7 cellular contexts compared by ENCODE assay signal in the genomic region with DNA sequence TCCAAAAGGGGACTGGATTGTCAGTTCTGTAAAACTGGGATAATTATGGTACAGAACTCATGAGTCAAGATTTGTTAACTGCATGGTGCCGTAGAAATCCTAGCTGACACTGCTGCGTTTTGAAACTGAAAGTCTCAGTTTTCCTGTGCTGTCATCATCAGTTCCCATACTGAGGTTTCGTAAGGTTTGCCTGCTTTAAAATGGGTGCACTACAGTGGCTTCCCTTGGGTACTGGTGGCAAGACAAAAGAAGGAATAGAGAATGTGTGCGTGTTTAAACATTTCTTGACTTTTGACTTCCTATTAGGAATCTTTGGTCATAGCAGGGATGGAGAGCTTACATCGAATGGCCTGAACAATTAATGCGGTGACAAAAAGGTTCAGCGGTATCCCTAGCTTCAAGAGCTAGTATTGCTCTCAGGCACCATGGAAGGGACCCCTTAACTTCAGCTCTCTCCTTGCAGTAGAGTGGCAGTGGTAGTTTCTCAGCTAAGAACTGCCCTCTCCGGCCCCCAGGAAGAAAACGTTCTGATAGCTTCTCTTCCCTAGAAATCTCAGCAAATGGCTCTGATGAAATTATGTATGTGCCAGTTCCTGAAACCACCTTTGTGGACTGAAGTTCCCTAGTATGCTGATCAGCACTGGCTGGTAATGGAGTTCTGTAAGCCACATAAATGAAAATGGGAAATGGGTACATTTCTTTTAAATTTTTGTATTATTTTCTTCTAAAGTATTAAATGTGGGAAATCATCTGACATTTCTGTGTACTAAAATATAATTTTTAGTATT. TPM values are rescaled to one million over a fixed set of nuclear protein-coding genes. Genes with fewer than 3 reads are reported as not detected.
DNase-seq lines count a peak whose midpoint lies in the region; ATAC-seq and TF ChIP-seq lines count a peak whose summit lies in the region.

No MANE protein-coding gene starts in this region.

- no peaks in the 10 kb centered on the region for H3K27me3 Mint-ChIP-seq in activated T-helper 17 cell treated with anti-CD3 and anti-CD28 coated beads, Interleukin-2, amount 50 U/mL, for 72 hours

- H3K27ac Mint-ChIP-seq in activated T-helper 17 cell treated with anti-CD3 and anti-CD28 coated beads, Interleukin-2, amount 50 U/mL, for 72 hours, result peak overlapping the region; percentile 76

- H3K4me2 ChIP-seq in osteoblast (ENCODE audit: insufficient read depth, low read length), result peak overlapping the region; percentile 77

- peaks cover 5% of the 10 kb centered on the region for H3K36me3 Mint-ChIP-seq in activated T-helper 17 cell treated with anti-CD3 and anti-CD28 coated beads, Interleukin-2, amount 50 U/mL, for 72 hours (ENCODE audit: low read depth)

- H3K79me2 ChIP-seq in osteoblast (ENCODE audit: insufficient read depth, low read length), result peaks cover 73% of the 10 kb centered on the region

- H3K9me3 ChIP-seq in osteoblast (ENCODE audit: low read depth, low read length), result no peaks in the 10 kb centered on the region

- no peak for DNase-seq in osteoblast (ENCODE audit: insufficient read length, low spot score, missing footprints)
- no peak for DNase-seq in NCI-H82 (lab: John Stamatoyannopoulos, UW)
- no peak for DNase-seq in activated CD4-positive, alpha-beta T cell treated with anti-CD3 and anti-CD28 coated beads for 48 hours
- no peak for DNase-seq in NCI-H2029 (lab: John Stamatoyannopoulos, UW)

- peaks cover 23% of the 10 kb centered on the region for H3K4me1 ChIP-seq in osteoblast (ENCODE audit: insufficient read depth, low read length)

- TF ChIP-seq CTCF in osteoblast (IDR thresholded peaks at IDR 0.05; ENCODE audit: extremely low read depth, low read depth, low read length), result no peak

- H3K4me3 ChIP-seq in osteoblast (ENCODE audit: insufficient read depth, low read length), result peak overlapping the region; percentile 48

- H3K4me1 Mint-ChIP-seq in activated T-helper 17 cell treated with anti-CD3 and anti-CD28 coated beads, Interleukin-2, amount 50 U/mL, for 72 hours, result peaks cover 22% of the 10 kb centered on the region

- no peaks in the 10 kb centered on the region for H3K9me3 Mint-ChIP-seq in activated T-helper 17 cell treated with anti-CD3 and anti-CD28 coated beads, Interleukin-2, amount 50 U/mL, for 72 hours

- H3K27ac ChIP-seq in osteoblast (ENCODE audit: low read depth, low read length), result peak overlapping the region; percentile 67

- no peaks in the 10 kb centered on the region for H3K27me3 ChIP-seq in osteoblast (ENCODE audit: insufficient read depth, low read length)

- ATAC-seq in GM18909 (IDR thresholded peaks at IDR 0.05; ENCODE audit: poor library complexity, unreplicated experiment), result peak; percentile 90
- ATAC-seq in HG02852 (IDR thresholded peaks at IDR 0.05; ENCODE audit: unreplicated experiment), result peak; percentile 93
- ATAC-seq in activated T-helper 17 cell treated with anti-CD3 and anti-CD28 coated beads, Interleukin-2, amount 50 U/mL, for 72 hours (replicated peaks), result peak; percentile 97

- H3K36me3 ChIP-seq in osteoblast (ENCODE audit: insufficient read depth, low read length), result no peaks in the 10 kb centered on the region

- peak overlapping the region; percentile 73 for H3K4me3 Mint-ChIP-seq in activated T-helper 17 cell treated with anti-CD3 and anti-CD28 coated beads, Interleukin-2, amount 50 U/mL, for 72 hours

- H2AFZ ChIP-seq in osteoblast (ENCODE audit: low read length), result no peak overlapping the region

- peaks cover 3% of the 10 kb centered on the region for H4K20me1 ChIP-seq in osteoblast (ENCODE audit: insufficient read depth, low read length)

RNA-seq across cellular contexts. Expression of gene ANO6, which starts 28.9 kb away (rescaled TPM):
- total RNA-seq in activated T-helper 17 cell treated with anti-CD3 and anti-CD28 coated beads, Interleukin-2, amount 50 U/mL, for 72 hours, result 10 to 100 TPM; 26.8 to 45.1 TPM
- total RNA-seq in osteoblast, result 49.9 and 53.3 TPM in 2 replicates
